Comparison of ENCODE assay signal across 8 cellular contexts in genomic region chr1:171644805-171645483, GRCh38. TPM values are rescaled to one million over a fixed set of nuclear protein-coding genes. Genes with fewer than 3 reads are reported as not detected.
A peak's percentile ranks its signal among the peaks of the same experiment; 100 is the strongest.
DNase-seq lines count a peak whose midpoint lies in the region; ATAC-seq and TF ChIP-seq lines count a peak whose summit lies in the region.

No MANE protein-coding gene starts in this region.

- H3K36me3 Mint-ChIP-seq in activated T-helper 17 cell treated with anti-CD3 and anti-CD28 coated beads, Interleukin-2, amount 50 U/mL, for 72 hours (ENCODE audit: low read depth), result no peaks in the 10 kb centered on the region

- no peak overlapping the region for H3K27ac Mint-ChIP-seq in activated T-helper 17 cell treated with anti-CD3 and anti-CD28 coated beads, Interleukin-2, amount 50 U/mL, for 72 hours

- TF ChIP-seq CTCF in RWPE1 (conservative IDR thresholded peaks at IDR 0.05; ENCODE audit: low read depth), result peak; percentile 72
- TF ChIP-seq CTCF in foreskin keratinocyte (conservative IDR thresholded peaks at IDR 0.05), result peak; percentile 89

- H3K27me3 Mint-ChIP-seq in activated T-helper 17 cell treated with anti-CD3 and anti-CD28 coated beads, Interleukin-2, amount 50 U/mL, for 72 hours, result no peaks in the 10 kb centered on the region

- H3K4me1 Mint-ChIP-seq in activated T-helper 17 cell treated with anti-CD3 and anti-CD28 coated beads, Interleukin-2, amount 50 U/mL, for 72 hours, result peaks cover 5% of the 10 kb centered on the region

- ATAC-seq in GM21367 (IDR thresholded peaks at IDR 0.05; ENCODE audit: unreplicated experiment), result peak; percentile 72
- peak; percentile 90 for ATAC-seq in activated T-helper 17 cell treated with anti-CD3 and anti-CD28 coated beads, Interleukin-2, amount 50 U/mL, for 72 hours (replicated peaks)
- ATAC-seq in foreskin keratinocyte, result peak; percentile 88

- H3K27ac ChIP-seq in RWPE1 (no peak overlapping the region), foreskin keratinocyte (no peak overlapping the region)

- DNase-seq in C1 segment of cervical spinal cord (lab: John Stamatoyannopoulos, UW), result peak in 11 of 14 donors; percentile 16 to 79 (median 35)
- peak; percentile 86 for DNase-seq in M059J (ENCODE audit: low read depth)
- peak; percentile 50 for DNase-seq in RWPE1 (ENCODE audit: low spot score)
- peak; percentile 59 to 80 for DNase-seq in foreskin keratinocyte
- DNase-seq in nucleus accumbens (lab: John Stamatoyannopoulos, UW), result peak in 42 of 56 donors; percentile 8 to 72 (median 32)
- peak; percentile 82 for DNase-seq in superior temporal gyrus (ENCODE audit: extremely low spot score)

- H3K27me3 ChIP-seq in foreskin keratinocyte, result no peaks in the 10 kb centered on the region

- CTCF ChIA-PET in RWPE1 (lab: Yijun Ruan, JAX), result interaction anchor here (0.5 to 1.6 kb wide), 16 partner anchors 9 to 514 kb away, joined by 3 to 9 read pairs (median 4); partner anchors contain the start of gene PRRC2C

- H3K4me3 Mint-ChIP-seq in activated T-helper 17 cell treated with anti-CD3 and anti-CD28 coated beads, Interleukin-2, amount 50 U/mL, for 72 hours, result no peak overlapping the region

- no peaks in the 10 kb centered on the region for H3K9me3 Mint-ChIP-seq in activated T-helper 17 cell treated with anti-CD3 and anti-CD28 coated beads, Interleukin-2, amount 50 U/mL, for 72 hours

- POLR2A ChIA-PET in RWPE1 (lab: Yijun Ruan, JAX; ENCODE audit: low non-redundant PET), result no interaction called here

- no peaks in the 10 kb centered on the region for H3K4me1 ChIP-seq in foreskin keratinocyte

RNA-seq across cellular contexts. Expression of gene MYOC, which starts 7.5 kb away (rescaled TPM):
- not detected in 2 replicates for total RNA-seq in M059J (2014; rRNA removed; shearing (Covaris generic))
- not detected for total RNA-seq in activated T-helper 17 cell treated with anti-CD3 and anti-CD28 coated beads, Interleukin-2, amount 50 U/mL, for 72 hours
- total RNA-seq in foreskin keratinocyte, result not detected in 2 replicates
- polyA plus RNA-seq in foreskin keratinocyte, result not detected in 2 replicates

RNA-seq across cellular contexts. Expression of gene MYOCOS, which starts 22.9 kb away (rescaled TPM):
- total RNA-seq in M059J (2014; rRNA removed; shearing (Covaris generic)), result not detected in 2 replicates
- under 1 TPM in 1 of 2 donors, not detected in 1; 0.11 TPM for total RNA-seq in activated T-helper 17 cell treated with anti-CD3 and anti-CD28 coated beads, Interleukin-2, amount 50 U/mL, for 72 hours
- 0.07 TPM in 1 of 2 replicates, not detected in the other for total RNA-seq in foreskin keratinocyte
- not detected in 2 replicates for polyA plus RNA-seq in foreskin keratinocyte

Comparison
In these comparisons a context has a peak if more than half of its experiments do, and no peak if none do; other contexts are left out.
1. DNase-seq: peak in every context shown above with its lines; median percentile 86 in M059J; 82 in superior temporal gyrus; 70 in foreskin keratinocyte; 50 in RWPE1; 35 in C1 segment of cervical spinal cord; 32 in nucleus accumbens.